In genomic region chr3:151580592-151580991, GRCh38 we compare ENCODE assay signal across 1 cellular context.
TF ChIP-seq lines count a peak whose summit lies in the region.

No MANE protein-coding gene starts in this region.

TF ChIP-seq in WTC11, 78 proteins besides CTCF, POLR2A, EP300 and RAD21 (continued from another document):
- no peak for TF ChIP-seq ATF2 (CRISPR knock-in tag; IDR thresholded peaks at IDR 0.05; ENCODE audit: borderline replicate concordance, low read depth)
- TF ChIP-seq MXD4 (CRISPR knock-in tag; IDR thresholded peaks at IDR 0.05; ENCODE audit: borderline replicate concordance) = no peak
- TF ChIP-seq RELA (CRISPR knock-in tag; IDR thresholded peaks at IDR 0.05; ENCODE audit: borderline replicate concordance) = no peak
- no peak for TF ChIP-seq ZNF671 (CRISPR knock-in tag; IDR thresholded peaks at IDR 0.05)
- TF ChIP-seq AR (CRISPR knock-in tag; IDR thresholded peaks at IDR 0.05) = no peak
- no peak for TF ChIP-seq ZNF219 (CRISPR knock-in tag; IDR thresholded peaks at IDR 0.05; ENCODE audit: borderline replicate concordance)
- TF ChIP-seq CBFB (CRISPR knock-in tag; IDR thresholded peaks at IDR 0.05; ENCODE audit: low read depth) = no peak
